In genomic region chr2:24334245-24334633, GRCh38 we compare ENCODE assay signal across 20 cellular contexts. TPM values are rescaled to one million over a fixed set of nuclear protein-coding genes. Genes with fewer than 3 reads are reported as not detected.
DNase-seq lines count a peak whose midpoint lies in the region; ATAC-seq and TF ChIP-seq lines count a peak whose summit lies in the region.
"Had no signal": no experiment of that assay in that cellular context is flagged by ENCODE, and none has a peak within 500 bp of the region (broad histone marks: within the 10 kb centered on the region; RNA-seq: fewer than 3 reads in every experiment).

No MANE protein-coding gene starts in this region.

- no peaks in the 10 kb centered on the region for H3K27me3 ChIP-seq in lower lobe of right lung (ENCODE audit: low read depth)
- H3K27me3 ChIP-seq: colonic mucosa, tibial nerve had no signal

- no peak for TF ChIP-seq CTCF in lower lobe of right lung (IDR thresholded peaks at IDR 0.05)

- DNase-seq in AG08396 (ENCODE audit: low spot score) = peak; percentile 34
- peak; percentile 84 for DNase-seq in M059J (ENCODE audit: low read depth)
- peak; percentile 73 for DNase-seq in dedifferentiated amniotic fluid mesenchymal stem cell (ENCODE audit: extremely low spot score)
- no peak for DNase-seq in lower lobe of right lung
- DNase-seq in activated naive CD4-positive, alpha-beta T cell treated with anti-CD3 and anti-CD28 coated beads, Interleukin-2, amount 10 ng/mL, durations not matched to agents 7 days and 5 days = no peak
- no peak for DNase-seq in DMS153 treated with DMSO at 0.1 percent for 48 hours (lab: John Stamatoyannopoulos, UW; ENCODE audit: unreplicated experiment)
- no peak for DNase-seq in activated CD4-positive, alpha-beta T cell treated with anti-CD3 and anti-CD28 coated beads, Interleukin-2, amount 10 ng/mL, durations not matched to agents 7 days and 5 days
- DNase-seq: activated CD4-positive, alpha-beta T cell treated with anti-CD3 and anti-CD28 coated beads for 36 hours; colonic mucosa; GM23248; NCI-H1417; retina; SIG-M5; stimulated activated CD4-positive, alpha-beta T cell treated with anti-CD3 and anti-CD28 coated beads, Interleukin-2, amount 100 ng/mL, for 24 hours; T-helper 9 cell had no signal

- H3K36me3 Mint-ChIP-seq in activated naive CD4-positive, alpha-beta T cell treated with anti-CD3 and anti-CD28 coated beads, Interleukin-2, amount 10 ng/mL, durations not matched to agents 7 days and 5 days = peaks cover 8% of the 10 kb centered on the region
- peaks cover 6% of the 10 kb centered on the region for H3K36me3 Mint-ChIP-seq in activated CD4-positive, alpha-beta T cell treated with anti-CD3 and anti-CD28 coated beads, Interleukin-2, amount 10 ng/mL, durations not matched to agents 7 days and 5 days (ENCODE audit: low read depth)

- H3K27ac ChIP-seq in lower lobe of right lung = peak overlapping the region; percentile 41
- H3K27ac ChIP-seq: colonic mucosa, GM23248, tibial nerve had no signal

- no peaks in the 10 kb centered on the region for H3K27me3 Mint-ChIP-seq in activated naive CD4-positive, alpha-beta T cell treated with anti-CD3 and anti-CD28 coated beads, Interleukin-2, amount 10 ng/mL, durations not matched to agents 7 days and 5 days
- H3K27me3 Mint-ChIP-seq in activated CD4-positive, alpha-beta T cell treated with anti-CD3 and anti-CD28 coated beads, Interleukin-2, amount 10 ng/mL, durations not matched to agents 7 days and 5 days = no peaks in the 10 kb centered on the region
- H3K27me3 Mint-ChIP-seq: activated CD4-positive, alpha-beta T cell treated with anti-CD3 and anti-CD28 coated beads for 36 hours had no signal

- intact Hi-C loops in lower lobe of right lung (cut with DNase I) = no loop called here

- peaks cover 17% of the 10 kb centered on the region for H3K4me1 Mint-ChIP-seq in activated naive CD4-positive, alpha-beta T cell treated with anti-CD3 and anti-CD28 coated beads, Interleukin-2, amount 10 ng/mL, durations not matched to agents 7 days and 5 days
- peaks cover 23% of the 10 kb centered on the region for H3K4me1 Mint-ChIP-seq in activated CD4-positive, alpha-beta T cell treated with anti-CD3 and anti-CD28 coated beads, Interleukin-2, amount 10 ng/mL, durations not matched to agents 7 days and 5 days

- POLR2A ChIA-PET in activated CD4-positive, alpha-beta T cell treated with anti-CD3 and anti-CD28 coated beads, Interleukin-2, amount 10 ng/mL, durations not matched to agents 7 days and 5 days (lab: Charles Lee) = no interaction called here

- no peak overlapping the region for H3K4me3 ChIP-seq in lower lobe of right lung
- H3K4me3 ChIP-seq: colonic mucosa, GM23248, tibial nerve had no signal

- no peak overlapping the region for H3K27ac Mint-ChIP-seq in activated naive CD4-positive, alpha-beta T cell treated with anti-CD3 and anti-CD28 coated beads, Interleukin-2, amount 10 ng/mL, durations not matched to agents 7 days and 5 days
- H3K27ac Mint-ChIP-seq in activated CD4-positive, alpha-beta T cell treated with anti-CD3 and anti-CD28 coated beads, Interleukin-2, amount 10 ng/mL, durations not matched to agents 7 days and 5 days = no peak overlapping the region
- H3K27ac Mint-ChIP-seq: activated CD4-positive, alpha-beta T cell treated with anti-CD3 and anti-CD28 coated beads for 36 hours; activated naive CD4-positive, alpha-beta T cell treated with anti-CD3 and anti-CD28 coated beads, Interleukin-2, amount 50 U/mL, for 72 hours had no signal

- ATAC-seq in lower lobe of right lung (peak; percentile 71 to 72), HG03025 (IDR thresholded peaks at IDR 0.05; ENCODE audit: low FRiP score, unreplicated experiment) (no peak)
- ATAC-seq: activated CD4-positive, alpha-beta T cell treated with anti-CD3 and anti-CD28 coated beads for 36 hours; activated naive CD4-positive, alpha-beta T cell treated with anti-CD3 and anti-CD28 coated beads, Interleukin-2, amount 50 U/mL, for 72 hours; esophagus mucosa had no signal

- H3K9me3 Mint-ChIP-seq in activated naive CD4-positive, alpha-beta T cell treated with anti-CD3 and anti-CD28 coated beads, Interleukin-2, amount 10 ng/mL, durations not matched to agents 7 days and 5 days = no peaks in the 10 kb centered on the region
- H3K9me3 Mint-ChIP-seq in activated CD4-positive, alpha-beta T cell treated with anti-CD3 and anti-CD28 coated beads, Interleukin-2, amount 10 ng/mL, durations not matched to agents 7 days and 5 days = peaks cover 6% of the 10 kb centered on the region
- H3K9me3 Mint-ChIP-seq: nephron had no signal

- no peak overlapping the region for H3K4me3 Mint-ChIP-seq in activated naive CD4-positive, alpha-beta T cell treated with anti-CD3 and anti-CD28 coated beads, Interleukin-2, amount 10 ng/mL, durations not matched to agents 7 days and 5 days
- H3K4me3 Mint-ChIP-seq in activated CD4-positive, alpha-beta T cell treated with anti-CD3 and anti-CD28 coated beads, Interleukin-2, amount 10 ng/mL, durations not matched to agents 7 days and 5 days = no peak overlapping the region
- H3K4me3 Mint-ChIP-seq: activated CD4-positive, alpha-beta T cell treated with anti-CD3 and anti-CD28 coated beads for 36 hours; nephron had no signal

- H3K36me3 ChIP-seq in lower lobe of right lung = no peaks in the 10 kb centered on the region
- H3K36me3 ChIP-seq: colonic mucosa, tibial nerve had no signal

- H3K4me1 ChIP-seq in lower lobe of right lung = peaks cover 73% of the 10 kb centered on the region

- CTCF ChIA-PET in activated naive CD4-positive, alpha-beta T cell treated with anti-CD3 and anti-CD28 coated beads, Interleukin-2, amount 10 ng/mL, durations not matched to agents 7 days and 5 days (lab: Charles Lee) = no interaction called here
- CTCF ChIA-PET in activated CD4-positive, alpha-beta T cell treated with anti-CD3 and anti-CD28 coated beads, Interleukin-2, amount 10 ng/mL, durations not matched to agents 7 days and 5 days (lab: Charles Lee) = no interaction called here

- H3K9me3 ChIP-seq in lower lobe of right lung = no peaks in the 10 kb centered on the region
- H3K9me3 ChIP-seq: colonic mucosa, tibial nerve had no signal

RNA-seq across cellular contexts. Expression of gene ITSN2, which starts 26.1 kb away (rescaled TPM):
- 10.1 and 13.5 TPM in 2 replicates for total RNA-seq in M059J (2014; rRNA removed; shearing (Covaris generic))
- 92.8 TPM for total RNA-seq in lower lobe of right lung
- 10 to 100 TPM; 72.8 to 76.6 TPM for total RNA-seq in activated CD4-positive, alpha-beta T cell treated with anti-CD3 and anti-CD28 coated beads, Interleukin-2, amount 10 ng/mL, durations not matched to agents 7 days and 5 days

Comparison
In these comparisons a context has a peak if more than half of its experiments do, and no peak if none do; other contexts are left out.
1. DNase-seq: peak in AG08396 (single experiment), M059J (single experiment) and dedifferentiated amniotic fluid mesenchymal stem cell (single experiment); none in lower lobe of right lung (single experiment), activated naive CD4-positive, alpha-beta T cell treated with anti-CD3 and anti-CD28 coated beads, Interleukin-2, amount 10 ng/mL, durations not matched to agents 7 days and 5 days (single experiment), DMS153 treated with DMSO at 0.1 percent for 48 hours (single experiment) and activated CD4-positive, alpha-beta T cell treated with anti-CD3 and anti-CD28 coated beads, Interleukin-2, amount 10 ng/mL, durations not matched to agents 7 days and 5 days (single experiment).